Comparison of ENCODE assay signal across 10 cellular contexts in the genomic region with DNA sequence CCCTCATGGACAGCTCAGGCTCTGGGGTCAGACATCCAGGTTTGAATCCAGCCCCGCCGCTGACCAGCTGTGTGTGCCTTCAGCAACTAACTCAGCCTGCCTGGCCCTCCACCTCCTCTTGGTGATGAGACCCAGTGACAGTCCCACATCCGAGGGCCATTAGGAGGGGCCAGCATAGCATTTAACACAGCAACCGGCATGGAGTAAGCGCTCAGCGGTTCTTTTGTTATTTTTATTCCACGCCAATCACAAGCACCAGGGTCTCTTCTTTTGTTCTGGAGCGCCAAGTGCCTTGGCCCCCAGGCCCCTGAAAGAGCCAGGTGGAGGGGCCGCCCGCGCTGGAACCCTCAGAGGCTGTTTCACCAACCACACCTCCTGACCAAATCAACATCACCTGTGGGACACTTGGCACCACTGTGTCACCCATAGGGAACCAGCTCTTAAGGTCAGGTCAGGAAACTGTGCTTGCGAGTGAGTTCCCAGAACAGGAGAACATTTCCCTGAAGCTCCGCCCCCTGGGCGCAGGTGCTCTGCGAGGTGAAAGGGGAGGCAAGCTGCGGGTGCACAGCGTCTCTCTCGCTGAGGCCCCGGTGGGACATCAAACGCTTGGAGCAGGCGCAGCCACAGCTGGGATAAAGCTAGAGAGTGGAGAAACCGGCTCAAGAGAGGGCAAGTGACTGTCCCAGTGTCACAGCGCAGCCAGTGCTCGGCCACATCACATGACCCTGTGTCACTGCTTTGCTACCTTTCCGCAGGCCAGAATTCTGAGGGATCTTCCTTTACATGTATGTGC.
DNase-seq lines count a peak whose midpoint lies in the region; ATAC-seq and TF ChIP-seq lines count a peak whose summit lies in the region.
"Had no signal": no experiment of that assay in that cellular context is flagged by ENCODE, and none has a peak within 500 bp of the region (broad histone marks: within the 10 kb centered on the region; RNA-seq: fewer than 3 reads in every experiment).

No MANE protein-coding gene starts in this region.

- H3K4me1 ChIP-seq in CD4-positive, CD25-positive, alpha-beta regulatory T cell (ENCODE audit: control insufficient read depth, insufficient read depth, low read length, poor library complexity, severe bottlenecking), result peaks cover 28% of the 10 kb centered on the region
- peaks cover 0 to 16% of the 10 kb centered on the region in 2 donors for H3K4me1 ChIP-seq in left lung

- TF ChIP-seq CTCF in left lung (IDR thresholded peaks at IDR 0.05), result no peak

- peak; percentile 80 to 82 for ATAC-seq in CD4-positive, CD25-positive, alpha-beta regulatory T cell (ENCODE audit: low read depth in 2 of 2)
- peak; percentile 73 for ATAC-seq in left lung
- no peak for ATAC-seq in GM18909 (IDR thresholded peaks at IDR 0.05; ENCODE audit: poor library complexity, unreplicated experiment)
- ATAC-seq: Right ventricle myocardium inferior had no signal

- no peaks in the 10 kb centered on the region for H3K36me3 Mint-ChIP-seq in CD4-positive, CD25-positive, alpha-beta regulatory T cell
- H3K36me3 Mint-ChIP-seq in activated T-cell treated with anti-CD3 and anti-CD28 coated beads, Interleukin-2, amount 50 U/mL, for 24 hours (ENCODE audit: low read depth), result no peaks in the 10 kb centered on the region

- H3K4me3 Mint-ChIP-seq in CD4-positive, CD25-positive, alpha-beta regulatory T cell, result peak overlapping the region in 3 of 4 donors; percentile 15 to 31 (median 29)
- H3K4me3 Mint-ChIP-seq in activated T-cell treated with anti-CD3 and anti-CD28 coated beads, Interleukin-2, amount 50 U/mL, for 24 hours, result no peak overlapping the region

- H3K36me3 ChIP-seq in CD4-positive, CD25-positive, alpha-beta regulatory T cell (ENCODE audit: control insufficient read depth, insufficient read depth, low read length), result no peaks in the 10 kb centered on the region
- no peaks in the 10 kb centered on the region for H3K36me3 ChIP-seq in left lung
- H3K36me3 ChIP-seq: thoracic aorta had no signal

- H3K27ac Mint-ChIP-seq in CD4-positive, CD25-positive, alpha-beta regulatory T cell, result peak overlapping the region; percentile 15 to 67 (median 48)
- H3K27ac Mint-ChIP-seq in activated T-cell treated with anti-CD3 and anti-CD28 coated beads, Interleukin-2, amount 50 U/mL, for 24 hours, result no peak overlapping the region

- H3K9me3 ChIP-seq in CD4-positive, CD25-positive, alpha-beta regulatory T cell (ENCODE audit: control insufficient read depth in 2 of 2, low read length in 2 of 2), result no peaks in the 10 kb centered on the region
- H3K9me3 ChIP-seq in left lung, result no peaks in the 10 kb centered on the region
- H3K9me3 ChIP-seq: thoracic aorta had no signal

- H3K27me3 ChIP-seq in CD4-positive, CD25-positive, alpha-beta regulatory T cell (ENCODE audit: control insufficient read depth, insufficient read depth, low read length), result no peaks in the 10 kb centered on the region
- peaks cover 0 to 13% of the 10 kb centered on the region in 2 donors for H3K27me3 ChIP-seq in left lung

- intact Hi-C loops in left lung (cut with DNase I), result no loop called here

- DNase-seq in CD4-positive, CD25-positive, alpha-beta regulatory T cell, result peak in 1 of 3 donors; percentile 91
- DNase-seq in NCI-H146 treated with DMSO at 0.1 percent for 48 hours (lab: John Stamatoyannopoulos, UW; ENCODE audit: unreplicated experiment) (peak; percentile 33), left lung (peak in 1 of 2 donors; percentile 82), hypothalamus (lab: John Stamatoyannopoulos, UW) (no peak), cerebellar cortex (ENCODE audit: low spot score) (no peak), superior temporal gyrus (ENCODE audit: extremely low spot score) (no peak)
- DNase-seq in activated T-cell treated with anti-CD3 and anti-CD28 coated beads, Interleukin-2, amount 50 U/mL, for 24 hours, result peak; percentile 55

- H3K4me3 ChIP-seq in CD4-positive, CD25-positive, alpha-beta regulatory T cell (ENCODE audit: low read depth, low read length), result no peak overlapping the region
- H3K4me3 ChIP-seq in left lung, result no peak overlapping the region
- H3K4me3 ChIP-seq: thoracic aorta had no signal

- H3K9me3 Mint-ChIP-seq in CD4-positive, CD25-positive, alpha-beta regulatory T cell, result no peaks in the 10 kb centered on the region
- H3K9me3 Mint-ChIP-seq in activated T-cell treated with anti-CD3 and anti-CD28 coated beads, Interleukin-2, amount 50 U/mL, for 24 hours, result no peaks in the 10 kb centered on the region

- peaks cover 0 to 46% (median 21%) of the 10 kb centered on the region in 4 donors for H3K4me1 Mint-ChIP-seq in CD4-positive, CD25-positive, alpha-beta regulatory T cell
- peaks cover 36% of the 10 kb centered on the region for H3K4me1 Mint-ChIP-seq in activated T-cell treated with anti-CD3 and anti-CD28 coated beads, Interleukin-2, amount 50 U/mL, for 24 hours (ENCODE audit: low read depth)

- no peak overlapping the region for H3K27ac ChIP-seq in CD4-positive, CD25-positive, alpha-beta regulatory T cell (ENCODE audit: insufficient read depth, low read length, poor library complexity, severe bottlenecking)
- H3K27ac ChIP-seq in left lung, result no peak overlapping the region
- H3K27ac ChIP-seq: thoracic aorta had no signal

- peaks cover 17% of the 10 kb centered on the region for H3K27me3 Mint-ChIP-seq in CD4-positive, CD25-positive, alpha-beta regulatory T cell
- peaks cover 24% of the 10 kb centered on the region for H3K27me3 Mint-ChIP-seq in activated T-cell treated with anti-CD3 and anti-CD28 coated beads, Interleukin-2, amount 50 U/mL, for 24 hours

Comparison
In these comparisons a context has a peak if more than half of its experiments do, and no peak if none do; other contexts are left out.
1. DNase-seq: peak in NCI-H146 treated with DMSO at 0.1 percent for 48 hours (single experiment) and activated T-cell treated with anti-CD3 and anti-CD28 coated beads, Interleukin-2, amount 50 U/mL, for 24 hours (single experiment); none in hypothalamus (0 of 51), cerebellar cortex (single experiment) and superior temporal gyrus (single experiment).